Comparison of ENCODE assay signal across 20 cellular contexts in the genomic region with DNA sequence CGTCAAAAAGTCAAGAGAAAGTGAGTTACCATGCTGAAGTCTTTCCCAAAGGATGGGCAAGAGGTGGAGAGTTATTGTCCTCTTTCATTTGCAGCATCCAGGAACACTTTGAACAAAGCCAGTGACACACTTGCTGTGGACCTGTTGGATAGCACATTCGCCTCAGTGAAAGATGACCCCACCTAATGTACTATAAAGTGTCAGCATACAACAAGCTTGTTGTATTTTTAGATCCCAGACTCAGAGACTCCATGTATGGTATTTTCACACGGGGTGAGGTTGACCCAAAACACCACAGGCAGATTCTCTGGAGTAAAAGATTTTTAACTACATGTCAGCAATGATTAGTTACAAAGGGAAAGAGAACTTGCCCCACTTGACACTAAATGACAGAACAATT.
DNase-seq lines count a peak whose midpoint lies in the region; ATAC-seq and TF ChIP-seq lines count a peak whose summit lies in the region.
"Had no signal": no experiment of that assay in that cellular context is flagged by ENCODE, and none has a peak within 500 bp of the region (broad histone marks: within the 10 kb centered on the region; RNA-seq: fewer than 3 reads in every experiment).

No MANE protein-coding gene starts in this region.

- H4K91ac ChIP-seq in neuronal stem cell (ENCODE audit: low read depth, low read length, poor library complexity) = no peak overlapping the region

- H3K4me3 ChIP-seq in right cardiac atrium (ENCODE audit: low read length) = no peak overlapping the region
- no peak overlapping the region for H3K4me3 ChIP-seq in heart left ventricle
- no peak overlapping the region for H3K4me3 ChIP-seq in SK-N-MC
- H3K4me3 ChIP-seq in neuronal stem cell (ENCODE audit: low read length in 2 of 2) = no peak overlapping the region
- H3K4me3 ChIP-seq in thyroid gland (replicated peaks in 1 of 3) = no peak overlapping the region
- H3K4me3 ChIP-seq: MG63 had no signal

- H2BK5ac ChIP-seq in neuronal stem cell (ENCODE audit: low read length) = no peak overlapping the region

- 49% methylated on average over 3 of the region's 3 CpGs for WGBS in right cardiac atrium
- WGBS in heart left ventricle, 4 donors = 39 to 54% (median 49%) methylated on average over 3 of the region's 3 CpGs
- WGBS in neuronal stem cell (ENCODE audit: extremely low coverage in 2 of 2, insufficient read length in 2 of 2, insufficient replicate concordance in 1 of 2), 2 donors = no CpG with 5 or more reads among the region's 3 CpGs
- 61 to 66% methylated on average over 3 of the region's 3 CpGs for WGBS in thyroid gland, 2 donors

- no peak overlapping the region for H2AK5ac ChIP-seq in neuronal stem cell (ENCODE audit: low read depth, low read length)

- H3K4me1 ChIP-seq in right cardiac atrium (ENCODE audit: control insufficient read depth, insufficient read depth, low read length) (no peaks in the 10 kb centered on the region), heart left ventricle (peaks cover 0 to 3% (median 0%) of the 10 kb centered on the region in 12 donors), neuronal stem cell (ENCODE audit: control insufficient read depth in 2 of 2, insufficient read depth in 1 of 2, low read depth in 1 of 2, low read length in 2 of 2) (peaks cover 0 to 2% of the 10 kb centered on the region in 2 donors), thyroid gland (no peaks in the 10 kb centered on the region)

- TF ChIP-seq CTCF in heart left ventricle (IDR thresholded peaks at IDR 0.05) = no peak
- TF ChIP-seq CTCF in thyroid gland (IDR thresholded peaks at IDR 0.05) = no peak

- H3K27me3 ChIP-seq in right cardiac atrium (ENCODE audit: control insufficient read depth, insufficient read depth) = no peaks in the 10 kb centered on the region
- H3K27me3 ChIP-seq in heart left ventricle = no peaks in the 10 kb centered on the region
- H3K27me3 ChIP-seq in neuronal stem cell (ENCODE audit: control insufficient read depth in 3 of 3, insufficient read depth in 3 of 3, low read depth in 1 of 3, low read length in 3 of 3) = no peaks in the 10 kb centered on the region
- no peaks in the 10 kb centered on the region for H3K27me3 ChIP-seq in thyroid gland
- H3K27me3 ChIP-seq: BE2C, MG63 had no signal

- TF ChIP-seq POLR2A in heart left ventricle (IDR thresholded peaks at IDR 0.05) (no peak), thyroid gland (IDR thresholded peaks at IDR 0.05) (no peak)

- no peak overlapping the region for H3K4me2 ChIP-seq in neuronal stem cell (ENCODE audit: insufficient read depth, low read length, poor library complexity, severe bottlenecking)

- H3K27ac ChIP-seq in right cardiac atrium (ENCODE audit: low read length) (no peak overlapping the region), heart left ventricle (peak overlapping the region in 1 of 12 donors; percentile 30), SK-N-MC (peak overlapping the region; percentile 64; the same call in 1 of the 2 replicates), neuronal stem cell (replicated peaks; ENCODE audit: low read length) (no peak overlapping the region), thyroid gland (no peak overlapping the region)

- no peak overlapping the region for H3K4ac ChIP-seq in neuronal stem cell (ENCODE audit: low read length)

- no peak overlapping the region for H2BK15ac ChIP-seq in neuronal stem cell (ENCODE audit: low read length)

- intact Hi-C loops in right cardiac atrium (cut with DNase I) (no loop called here), heart left ventricle (cut with DNase I) (no loop called here), thyroid gland (cut with DNase I) (no loop called here)

- H4K8ac ChIP-seq in neuronal stem cell (ENCODE audit: low read depth, low read length) = no peak overlapping the region

- no peak overlapping the region for H3K14ac ChIP-seq in neuronal stem cell (ENCODE audit: low read length)

- no peak overlapping the region for H2BK120ac ChIP-seq in neuronal stem cell (ENCODE audit: low read depth, low read length)

- H3K9me3 ChIP-seq in right cardiac atrium (ENCODE audit: control insufficient read depth, low read length) = no peaks in the 10 kb centered on the region
- H3K9me3 ChIP-seq in heart left ventricle = no peaks in the 10 kb centered on the region
- peaks cover 4% of the 10 kb centered on the region; the same call in 1 of the 2 replicates for H3K9me3 ChIP-seq in SK-N-MC (ENCODE audit: low read depth, low read length)
- no peaks in the 10 kb centered on the region for H3K9me3 ChIP-seq in neuronal stem cell (replicated peaks in 1 of 2; ENCODE audit: control insufficient read depth in 2 of 2, insufficient read depth in 1 of 2, low read depth in 1 of 2, low read length in 2 of 2)
- H3K9me3 ChIP-seq in thyroid gland = no peaks in the 10 kb centered on the region
- H3K9me3 ChIP-seq: BE2C, MG63 had no signal

- no peaks in the 10 kb centered on the region for H3K79me1 ChIP-seq in neuronal stem cell (ENCODE audit: low read depth, low read length)

- no peak overlapping the region for H2AFZ ChIP-seq in neuronal stem cell (ENCODE audit: low read length)

- H3K36me3 ChIP-seq in heart left ventricle (no peaks in the 10 kb centered on the region), SK-N-MC (ENCODE audit: insufficient read depth, low read length) (peaks cover 10% of the 10 kb centered on the region; the same call in 1 of the 2 replicates), neuronal stem cell (replicated peaks in 1 of 2; ENCODE audit: control insufficient read depth in 2 of 2, insufficient read depth in 2 of 2, low read length in 2 of 2) (no peaks in the 10 kb centered on the region), thyroid gland (no peaks in the 10 kb centered on the region)
- H3K36me3 ChIP-seq: BE2C, MG63 had no signal

- H2BK12ac ChIP-seq in neuronal stem cell (ENCODE audit: low read length) = no peak overlapping the region

- no peak overlapping the region for H3K23ac ChIP-seq in neuronal stem cell (ENCODE audit: low read depth, low read length, poor library complexity)

- H3K9ac ChIP-seq in SK-N-MC (ENCODE audit: insufficient read length) = no peak overlapping the region
- H3K9ac ChIP-seq in neuronal stem cell (ENCODE audit: low read depth, low read length, poor library complexity) = no peak overlapping the region

- peak; percentile 62 to 86 for ATAC-seq in right cardiac atrium
- ATAC-seq in heart left ventricle = no peak
- no peak for ATAC-seq in HG03378 (IDR thresholded peaks at IDR 0.05; ENCODE audit: unreplicated experiment)
- ATAC-seq: CD8-positive, alpha-beta T cell; PC-3 had no signal

- peak overlapping the region; percentile 79 for H3K18ac ChIP-seq in neuronal stem cell (ENCODE audit: low read length)

- DNase-seq in right cardiac atrium (no peak), heart left ventricle (no peak), SK-N-MC (ENCODE audit: low read depth, low spot score) (no peak), neuronal stem cell (ENCODE audit: low spot score) (no peak), NCI-H2081 treated with DMSO at 0.1 percent for 48 hours (lab: John Stamatoyannopoulos, UW) (no peak), DMS53 (lab: John Stamatoyannopoulos, UW) (no peak), thyroid gland (no peak)
- DNase-seq: CD8-positive, alpha-beta T cell; DND-41; GF-D8; GOT3; KG1; MG63; NCI-H1105; NCI-H1694 treated with DMSO at 0.1 percent for 48 hours; NCI-H2171 treated with DMSO at 0.1 percent for 48 hours; NCI-H524 treated with DMSO at 0.1 percent for 48 hours; PC-3 had no signal

Comparison
In these comparisons a context has a peak if more than half of its experiments do, and no peak if none do; other contexts are left out.
1. ATAC-seq: peak in right cardiac atrium (2 of 2); none in heart left ventricle (0 of 4) and HG03378 (single experiment).